11 cellular contexts compared by ENCODE assay signal in genomic region chr1:21284206-21285137, GRCh38. TPM values are rescaled to one million over a fixed set of nuclear protein-coding genes. Genes with fewer than 3 reads are reported as not detected.
DNase-seq lines count a peak whose midpoint lies in the region; ATAC-seq and TF ChIP-seq lines count a peak whose summit lies in the region.
"Had no signal": no experiment of that assay in that cellular context is flagged by ENCODE, and none has a peak within 500 bp of the region (broad histone marks: within the 10 kb centered on the region; RNA-seq: fewer than 3 reads in every experiment).

No MANE protein-coding gene starts in this region.

- H3K27me3 ChIP-seq in breast epithelium = no peaks in the 10 kb centered on the region
- no peaks in the 10 kb centered on the region for H3K27me3 ChIP-seq in mammary epithelial cell (ENCODE audit: insufficient read depth, low read length)
- no peaks in the 10 kb centered on the region for H3K27me3 ChIP-seq in thymus (ENCODE audit: control insufficient read depth, insufficient read depth)

- no peak overlapping the region for H3K4me3 ChIP-seq in breast epithelium
- no peak overlapping the region for H3K4me3 ChIP-seq in mammary epithelial cell (replicated peaks in 1 of 3; ENCODE audit: insufficient read depth in 1 of 3, low read depth in 2 of 3, low read length in 3 of 3)
- H3K4me3 ChIP-seq in thymus (ENCODE audit: low read length) = no peak overlapping the region
- H3K4me3 ChIP-seq: GM12878 had no signal

- no peak overlapping the region for H3K4me2 ChIP-seq in mammary epithelial cell (ENCODE audit: insufficient read depth, low read depth, low read length)

- H3K9ac ChIP-seq in mammary epithelial cell (ENCODE audit: insufficient read depth, low read length) = no peak overlapping the region

- TF ChIP-seq POLR2A in breast epithelium (IDR thresholded peaks at IDR 0.05) = no peak

- H3K9me3 ChIP-seq in breast epithelium (no peaks in the 10 kb centered on the region), mammary epithelial cell (replicated peaks; ENCODE audit: insufficient read depth, low read length) (no peaks in the 10 kb centered on the region), thymus (ENCODE audit: control insufficient read depth) (no peaks in the 10 kb centered on the region)

- H2AFZ ChIP-seq in mammary epithelial cell (ENCODE audit: low read depth, low read length) = no peak overlapping the region

- dilution Hi-C loops in mammary epithelial cell (cut with HindIII; ENCODE audit: low sequenced_read_pairs) = no loop called here

- no peaks in the 10 kb centered on the region for H4K20me1 ChIP-seq in mammary epithelial cell (ENCODE audit: insufficient read depth, low read length)

- H3K36me3 ChIP-seq in breast epithelium = no peaks in the 10 kb centered on the region
- no peaks in the 10 kb centered on the region for H3K36me3 ChIP-seq in mammary epithelial cell (ENCODE audit: insufficient read depth, low read length)
- H3K36me3 ChIP-seq in thymus (ENCODE audit: control insufficient read depth, insufficient read depth) = no peaks in the 10 kb centered on the region

- in situ Hi-C loops in mammary epithelial cell (cut with MboI; ENCODE audit: low sequenced_read_pairs in 2 of 2) = no loop called here

- no peak for DNase-seq in breast epithelium (ENCODE audit: low spot score in 2 of 2)
- no peak for DNase-seq in mammary epithelial cell
- no peak for DNase-seq in left lobe of liver (ENCODE audit: low spot score)
- no peak for DNase-seq in activated CD4-positive, CD25-positive, alpha-beta regulatory T cell (lab: John Stamatoyannopoulos, UW)
- DNase-seq in inferior parietal cortex (ENCODE audit: extremely low spot score) = no peak
- DNase-seq in NCI-H1417 treated with DMSO at 0.1 percent for 48 hours (lab: John Stamatoyannopoulos, UW) = no peak
- DNase-seq: stimulated activated CD4-positive, alpha-beta T cell treated with anti-CD3 and anti-CD28 coated beads, Interleukin-15, amount 100 ng/mL, for 24 hours had no signal

- TF ChIP-seq CTCF in breast epithelium (IDR thresholded peaks at IDR 0.05) = no peak
- no peak for TF ChIP-seq CTCF in mammary epithelial cell (conservative IDR thresholded peaks at IDR 0.05 in 1 of 2, IDR thresholded peaks at IDR 0.05 in 1 of 2; ENCODE audit: extremely low read depth in 1 of 2, insufficient read depth in 1 of 2, low read depth in 1 of 2, low read length in 2 of 2)

- WGBS in mammary epithelial cell (ENCODE audit: low coverage, missing lambda C conversion rate) = 66% methylated on average over 12 of the region's 17 CpGs
- WGBS in thymus = 88% methylated on average over 17 of the region's 17 CpGs

- BruUV-seq in mammary epithelial cell (replicated peaks; lab: Mats Ljungman, UMichigan) = no TSS peak

- H3K4me1 ChIP-seq in breast epithelium (peaks cover 5 to 10% of the 10 kb centered on the region in 2 donors), mammary epithelial cell (ENCODE audit: insufficient read depth, low read length) (peaks cover 16% of the 10 kb centered on the region), thymus (ENCODE audit: control insufficient read depth, insufficient read depth, low read length) (peaks cover under 1% of the 10 kb centered on the region)

- peaks cover 20% of the 10 kb centered on the region for H3K79me2 ChIP-seq in mammary epithelial cell (ENCODE audit: insufficient read depth, low read length)

- intact Hi-C loops in breast epithelium (cut with DNase I; ENCODE audit: low total_unique reads) (no loop called here), mammary epithelial cell (cut with micrococcal nuclease) (no loop called here)

- peak overlapping the region; percentile 68 to 89 for H3K27ac ChIP-seq in breast epithelium
- H3K27ac ChIP-seq in mammary epithelial cell (ENCODE audit: insufficient read depth, low read depth, low read length) = no peak overlapping the region
- peak overlapping the region; percentile 72 for H3K27ac ChIP-seq in thymus (ENCODE audit: low read depth)

- CTCF ChIA-PET in mammary epithelial cell (lab: Charles Lee; ENCODE audit: low non-redundant PET) = no interaction called here

- ATAC-seq in SK-N-SH treated with all-trans-retinoic acid at 6 μM for 48 hours (peak; percentile 14; the same call in 1 of the 3 replicates), left lobe of liver (peak; percentile 8)
- ATAC-seq: activated CD4-positive, CD25-positive, alpha-beta regulatory T cell treated with anti-CD3 and anti-CD28 coated beads, Interleukin-2, amount 50 U/mL, for 24 hours; GM12878 had no signal

TF ChIP-seq in SK-N-SH treated with all-trans-retinoic acid at 6 μM for 48 hours, 23 proteins besides CTCF, POLR2A, EP300 and RAD21:
- TF ChIP-seq TCF4 (CRISPR knock-in tag; IDR thresholded peaks at IDR 0.05; ENCODE audit: borderline replicate concordance) = no peak
- no peak for TF ChIP-seq ZC3H10 (CRISPR knock-in tag; IDR thresholded peaks at IDR 0.05)
- TF ChIP-seq POU6F1 (CRISPR knock-in tag; IDR thresholded peaks at IDR 0.05; ENCODE audit: borderline replicate concordance, low read depth) = no peak
- no peak for TF ChIP-seq ESRRG (CRISPR knock-in tag; IDR thresholded peaks at IDR 0.05)
TF ChIP-seq in SK-N-SH treated with all-trans-retinoic acid at 6 μM for 48 hours: peak in this region for 0.

RNA-seq across cellular contexts. Expression of gene ECE1, which starts 5.8 kb away (rescaled TPM):
- total RNA-seq in breast epithelium (100 to 1,000 TPM in 2 of 3 donors, 10 to 100 TPM in 1; 62.6 to 121 (median 112) TPM), mammary epithelial cell (100 to 1,000 TPM in 1 of 2 donors, 10 to 100 TPM in 1; 86.3 to 153 TPM), left lobe of liver (58.0 TPM)
- polyA plus RNA-seq in mammary epithelial cell (65.7 TPM), thymus (34.2 TPM)
- polyA minus RNA-seq in mammary epithelial cell = 75.5 TPM
